ENCODE assay signal across 8 cellular contexts in the genomic region with DNA sequence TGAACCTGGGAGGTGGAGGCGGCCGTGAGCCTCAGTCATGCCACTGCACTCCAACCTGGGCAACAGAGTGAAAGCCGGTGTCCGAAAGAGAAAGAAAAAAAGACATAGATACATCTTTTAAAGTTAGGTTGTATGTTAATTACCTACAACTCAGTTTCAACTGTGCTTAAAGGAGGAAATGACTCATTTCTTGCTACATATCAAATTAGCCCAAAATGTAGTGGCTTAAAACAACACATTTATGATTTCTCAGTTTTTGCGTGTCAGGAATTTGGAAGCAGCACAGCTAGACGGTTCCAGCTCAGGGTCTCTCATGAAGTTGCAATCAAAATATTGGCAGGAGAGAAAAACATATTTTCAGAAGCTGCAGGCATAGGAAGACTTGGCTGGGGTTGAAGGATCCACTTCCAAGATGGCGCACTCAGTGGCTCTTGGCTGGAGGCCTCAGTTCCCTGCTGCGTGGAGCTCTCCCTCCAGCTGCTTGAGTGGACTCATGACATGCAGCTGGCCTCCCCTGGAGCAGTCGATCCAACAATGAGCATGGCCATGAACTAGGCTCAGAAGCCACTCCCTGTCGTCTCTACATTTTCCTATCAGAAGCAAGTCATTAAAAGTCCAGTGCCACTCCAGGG. TPM values are rescaled to one million over a fixed set of nuclear protein-coding genes. Genes with fewer than 3 reads are reported as not detected.
DNase-seq lines count a peak whose midpoint lies in the region; ATAC-seq and TF ChIP-seq lines count a peak whose summit lies in the region.

No MANE protein-coding gene starts in this region.

- intact Hi-C loops in CD14-positive monocyte (cut with micrococcal nuclease) (no loop called here), lower lobe of right lung (cut with DNase I) (no loop called here)

- DNase-seq in CD14-positive monocyte (ENCODE audit: low spot score) (no peak), NOMO-1 (lab: John Stamatoyannopoulos, UW; ENCODE audit: unreplicated experiment in 2 of 2) (peak; percentile 50 to 88), lower lobe of right lung (no peak), type B pancreatic cell (ENCODE audit: extremely low spot score, unreplicated experiment) (no peak), amniotic stem cell (lab: John Stamatoyannopoulos, UW) (no peak)

- H3K27me3 ChIP-seq in lower lobe of right lung (ENCODE audit: low read depth), result no peaks in the 10 kb centered on the region

- peaks cover 22% of the 10 kb centered on the region for H3K36me3 ChIP-seq in lower lobe of right lung

- no peak overlapping the region for H3K4me3 ChIP-seq in lower lobe of right lung

- H3K27ac Mint-ChIP-seq in CD14-positive monocyte (peak overlapping the region; percentile 87 to 100 (median 100)), brain (peak overlapping the region in 4 of 5 experiments; percentile 77 to 96 (median 95)), type B pancreatic cell (peak overlapping the region; percentile 98)

- H3K9me3 Mint-ChIP-seq in CD14-positive monocyte (peaks cover 0 to 7% (median 0%) of the 10 kb centered on the region in 7 donors), brain (peaks cover 2 to 12% (median 10%) of the 10 kb centered on the region in 5 experiments), type B pancreatic cell (no peaks in the 10 kb centered on the region)

- ATAC-seq in GM21381 (IDR thresholded peaks at IDR 0.05; ENCODE audit: unreplicated experiment) (peak; percentile 45), lower lobe of right lung (no peak), GM21526 (IDR thresholded peaks at IDR 0.05; ENCODE audit: low FRiP score, unreplicated experiment) (no peak)

- H3K27ac ChIP-seq in lower lobe of right lung, result peak overlapping the region; percentile 98

- TF ChIP-seq CTCF in CD14-positive monocyte (IDR thresholded peaks at IDR 0.05) (no peak), brain (conservative IDR thresholded peaks at IDR 0.05) (no peak), lower lobe of right lung (IDR thresholded peaks at IDR 0.05) (no peak), type B pancreatic cell (conservative IDR thresholded peaks at IDR 0.05) (no peak)

- H3K36me3 Mint-ChIP-seq in CD14-positive monocyte, result peaks cover 20 to 48% of the 10 kb centered on the region in 2 donors
- peaks cover 82% of the 10 kb centered on the region for H3K36me3 Mint-ChIP-seq in brain
- H3K36me3 Mint-ChIP-seq in type B pancreatic cell, result peaks cover 29% of the 10 kb centered on the region

- peaks cover 0 to 2% (median 1%) of the 10 kb centered on the region in 3 donors for H3K27me3 Mint-ChIP-seq in CD14-positive monocyte (ENCODE audit: low read depth in 3 of 3)
- no peaks in the 10 kb centered on the region for H3K27me3 Mint-ChIP-seq in brain
- no peaks in the 10 kb centered on the region for H3K27me3 Mint-ChIP-seq in type B pancreatic cell

- H3K4me1 ChIP-seq in lower lobe of right lung, result peaks cover 63% of the 10 kb centered on the region

- H3K4me1 Mint-ChIP-seq in CD14-positive monocyte (peaks cover 51% of the 10 kb centered on the region), brain (peaks cover 63% of the 10 kb centered on the region), type B pancreatic cell (ENCODE audit: unreplicated experiment) (peaks cover 17% of the 10 kb centered on the region)

- H3K4me3 Mint-ChIP-seq in CD14-positive monocyte (peak overlapping the region; percentile 53 to 69), brain (peak overlapping the region in 4 of 5 experiments; percentile 34 to 58 (median 48)), type B pancreatic cell (peak overlapping the region; percentile 31)

- H3K9me3 ChIP-seq in lower lobe of right lung, result no peaks in the 10 kb centered on the region

RNA-seq across cellular contexts. Expression of gene LDLR, which starts 7.1 kb away (rescaled TPM):
- 10 to 100 TPM; 19.8 to 21.2 TPM for polyA plus RNA-seq in CD14-positive monocyte
- polyA plus RNA-seq in brain (ENCODE audit: insufficient read depth, low read depth, low replicate concordance), result 11.7 TPM
- total RNA-seq in lower lobe of right lung, result 147 TPM
- total RNA-seq in type B pancreatic cell (ENCODE audit: low replicate concordance), result 67.4 and 103 TPM in 2 replicates

RNA-seq across cellular contexts. Expression of gene SPC24, which starts 59.3 kb away (rescaled TPM):
- polyA plus RNA-seq in CD14-positive monocyte (under 1 TPM in 1 of 2 donors, not detected in 1; 0.27 TPM), brain (ENCODE audit: insufficient read depth, low read depth, low replicate concordance) (15.0 TPM)
- total RNA-seq in lower lobe of right lung (1.8 TPM), type B pancreatic cell (ENCODE audit: low replicate concordance) (15.0 and 43.2 TPM in 2 replicates)

Comparison
In these comparisons a context has a peak if more than half of its experiments do, and no peak if none do; other contexts are left out.
1. DNase-seq: peak in NOMO-1 (2 of 2); none in CD14-positive monocyte (single experiment), lower lobe of right lung (single experiment), type B pancreatic cell (single experiment) and amniotic stem cell (single experiment).
2. Peak in every context shown above with its lines, with median percentiles within 50 percentile points of each other: H3K27ac Mint-ChIP-seq and H3K4me3 Mint-ChIP-seq.